ENCODE assay signal across 31 cellular contexts in genomic region chr3:114270019-114270418, GRCh38. TPM values are rescaled to one million over a fixed set of nuclear protein-coding genes. Genes with fewer than 3 reads are reported as not detected.
DNase-seq lines count a peak whose midpoint lies in the region; ATAC-seq and TF ChIP-seq lines count a peak whose summit lies in the region.
"Had no signal": no experiment of that assay in that cellular context is flagged by ENCODE, and none has a peak within 500 bp of the region (broad histone marks: within the 10 kb centered on the region; RNA-seq: fewer than 3 reads in every experiment).

No MANE protein-coding gene starts in this region.

- DNase-seq in natural killer cell (no peak), immature natural killer cell (peak; percentile 38 to 55 (median 40)), EL (no peak)
- DNase-seq in natural killer cell treated with Interleukin-12 subunit alpha and Interleukin-12 subunit beta and Interleukin-15 and Interleukin-18, amount 100 ng/mL, for 72 hours (ENCODE audit: low spot score) = no peak
- DNase-seq: 8988T; ACHN; AML-193; BE2C; C1 segment of cervical spinal cord; Caco-2; Calu3; CD4-positive, alpha-beta memory T cell; CD4-positive, alpha-beta T cell; CD4-positive, CD25-positive, alpha-beta regulatory T cell; CD8-positive, alpha-beta memory T cell; CD8-positive, alpha-beta T cell; COR-L47; DMS 273 treated with DMSO at 0.1 percent for 48 hours; DMS153; DMS53; DMS79; DMS79 treated with DMSO at 0.1 percent for 48 hours; DND-41 had no signal

- TF ChIP-seq CTCF in natural killer cell (IDR thresholded peaks at IDR 0.05) = no peak

- ATAC-seq in natural killer cell = peak in 2 of 3 donors; percentile 71 to 77
- no peak for ATAC-seq in natural killer cell treated with Interleukin-12 subunit alpha and Interleukin-12 subunit beta and Interleukin-15 and Interleukin-18, amount 100 ng/mL, for 72 hours
- ATAC-seq: A549; CD8-positive, alpha-beta T cell had no signal

- peak overlapping the region; percentile 63 for H3K4me3 Mint-ChIP-seq in natural killer cell
- H3K4me3 Mint-ChIP-seq in natural killer cell treated with Interleukin-12 subunit alpha and Interleukin-12 subunit beta and Interleukin-15 and Interleukin-18, amount 100 ng/mL, for 72 hours = no peak overlapping the region
- H3K4me3 Mint-ChIP-seq in immature natural killer cell = peak overlapping the region; percentile 6 to 49 (median 33)
- H3K4me3 Mint-ChIP-seq: B cell; CD14-positive monocyte; CD4-positive, alpha-beta memory T cell; CD4-positive, alpha-beta T cell; CD4-positive, CD25-positive, alpha-beta regulatory T cell; CD8-positive, alpha-beta memory T cell; CD8-positive, alpha-beta T cell had no signal

- intact Hi-C loops in natural killer cell (cut with micrococcal nuclease) = loop anchor here (2.0 to 5.0 kb wide), 2 partner anchors 21 to 48 kb away; no protein-coding TSS in a partner anchor

- H3K27me3 Mint-ChIP-seq in natural killer cell (ENCODE audit: low read depth in 2 of 2) (no peaks in the 10 kb centered on the region), immature natural killer cell (ENCODE audit: low read depth in 3 of 3) (peaks cover 0 to 4% (median 1%) of the 10 kb centered on the region in 3 donors)
- no peaks in the 10 kb centered on the region for H3K27me3 Mint-ChIP-seq in natural killer cell treated with Interleukin-12 subunit alpha and Interleukin-12 subunit beta and Interleukin-15 and Interleukin-18, amount 100 ng/mL, for 72 hours
- H3K27me3 Mint-ChIP-seq: B cell; CD4-positive, alpha-beta memory T cell; CD4-positive, alpha-beta T cell; CD4-positive, CD25-positive, alpha-beta regulatory T cell; CD8-positive, alpha-beta memory T cell had no signal

- peak overlapping the region; percentile 73 to 87 for H3K27ac Mint-ChIP-seq in natural killer cell
- no peak overlapping the region for H3K27ac Mint-ChIP-seq in natural killer cell treated with Interleukin-12 subunit alpha and Interleukin-12 subunit beta and Interleukin-15 and Interleukin-18, amount 100 ng/mL, for 72 hours
- H3K27ac Mint-ChIP-seq in immature natural killer cell = peak overlapping the region; percentile 54 to 87 (median 74)
- H3K27ac Mint-ChIP-seq: B cell; CD14-positive monocyte; CD4-positive, alpha-beta memory T cell; CD4-positive, alpha-beta T cell; CD8-positive, alpha-beta T cell had no signal

- H3K4me1 Mint-ChIP-seq in natural killer cell = peaks cover 43% of the 10 kb centered on the region in 2 donors
- H3K4me1 Mint-ChIP-seq in natural killer cell treated with Interleukin-12 subunit alpha and Interleukin-12 subunit beta and Interleukin-15 and Interleukin-18, amount 100 ng/mL, for 72 hours (ENCODE audit: low read depth in 2 of 2) = peaks cover 29 to 35% of the 10 kb centered on the region in 2 donors
- peaks cover 35 to 46% of the 10 kb centered on the region in 2 donors for H3K4me1 Mint-ChIP-seq in immature natural killer cell
- H3K4me1 Mint-ChIP-seq: B cell; CD14-positive monocyte; CD4-positive, alpha-beta memory T cell had no signal

- H3K36me3 Mint-ChIP-seq in natural killer cell = peaks cover 17% of the 10 kb centered on the region
- H3K36me3 Mint-ChIP-seq in natural killer cell treated with Interleukin-12 subunit alpha and Interleukin-12 subunit beta and Interleukin-15 and Interleukin-18, amount 100 ng/mL, for 72 hours = peaks cover 46% of the 10 kb centered on the region
- H3K36me3 Mint-ChIP-seq in immature natural killer cell = peaks cover 17 to 44% (median 27%) of the 10 kb centered on the region in 3 donors
- H3K36me3 Mint-ChIP-seq: CD14-positive monocyte; CD4-positive, CD25-positive, alpha-beta regulatory T cell had no signal

- H3K9me3 Mint-ChIP-seq in natural killer cell (peaks cover 9 to 10% of the 10 kb centered on the region in 2 donors), immature natural killer cell (peaks cover 20 to 35% (median 27%) of the 10 kb centered on the region in 6 donors)
- H3K9me3 Mint-ChIP-seq in natural killer cell treated with Interleukin-12 subunit alpha and Interleukin-12 subunit beta and Interleukin-15 and Interleukin-18, amount 100 ng/mL, for 72 hours = peaks cover 20% of the 10 kb centered on the region

RNA-seq across cellular contexts. Expression of gene TIGIT, which starts 23.8 kb away (rescaled TPM):
- 10 to 100 TPM; 24.9 to 52.3 (median 43.9) TPM for total RNA-seq in natural killer cell
- total RNA-seq in natural killer cell treated with Interleukin-12 subunit alpha and Interleukin-12 subunit beta and Interleukin-15 and Interleukin-18, amount 100 ng/mL, for 72 hours = 10 to 100 TPM; 13.7 to 15.7 TPM
- 10 to 100 TPM; 58.7 to 89.9 (median 87.3) TPM for polyA plus RNA-seq in immature natural killer cell
- total RNA-seq: A172, A673, Caco-2, Calu3, Daoy had no signal
- polyA plus RNA-seq: A549, AG04450, BJ had no signal

RNA-seq across cellular contexts. Expression of gene ZNF80, which starts 32.6 kb away (rescaled TPM):
- total RNA-seq in natural killer cell = 1 to 10 TPM in 2 of 3 donors, under 1 TPM in 1; 0.48 to 2.3 (median 2.1) TPM
- total RNA-seq in natural killer cell treated with Interleukin-12 subunit alpha and Interleukin-12 subunit beta and Interleukin-15 and Interleukin-18, amount 100 ng/mL, for 72 hours = under 1 TPM in 1 of 2 donors, not detected in 1; 0.40 TPM
- 1 to 10 TPM in 2 of 3 donors, under 1 TPM in 1; 0.81 to 2.0 (median 1.7) TPM for polyA plus RNA-seq in immature natural killer cell
- total RNA-seq: A172, A673, Caco-2, Calu3, Daoy had no signal
- polyA plus RNA-seq: A549, AG04450, BJ, CD14-positive monocyte had no signal

Comparison
In these comparisons a context has a peak if more than half of its experiments do, and no peak if none do; other contexts are left out.
1. ATAC-seq: peak in natural killer cell (2 of 3); none in natural killer cell treated with Interleukin-12 subunit alpha and Interleukin-12 subunit beta and Interleukin-15 and Interleukin-18, amount 100 ng/mL, for 72 hours (0 of 2).
2. H3K27ac Mint-ChIP-seq: peak in natural killer cell (2 of 2) and immature natural killer cell (6 of 6); none in natural killer cell treated with Interleukin-12 subunit alpha and Interleukin-12 subunit beta and Interleukin-15 and Interleukin-18, amount 100 ng/mL, for 72 hours (0 of 2).
3. DNase-seq: peak in immature natural killer cell (3 of 3); none in natural killer cell (single experiment), natural killer cell treated with Interleukin-12 subunit alpha and Interleukin-12 subunit beta and Interleukin-15 and Interleukin-18, amount 100 ng/mL, for 72 hours (single experiment) and EL (single experiment).